ENCODE assay signal across 24 cellular contexts in the genomic region with DNA sequence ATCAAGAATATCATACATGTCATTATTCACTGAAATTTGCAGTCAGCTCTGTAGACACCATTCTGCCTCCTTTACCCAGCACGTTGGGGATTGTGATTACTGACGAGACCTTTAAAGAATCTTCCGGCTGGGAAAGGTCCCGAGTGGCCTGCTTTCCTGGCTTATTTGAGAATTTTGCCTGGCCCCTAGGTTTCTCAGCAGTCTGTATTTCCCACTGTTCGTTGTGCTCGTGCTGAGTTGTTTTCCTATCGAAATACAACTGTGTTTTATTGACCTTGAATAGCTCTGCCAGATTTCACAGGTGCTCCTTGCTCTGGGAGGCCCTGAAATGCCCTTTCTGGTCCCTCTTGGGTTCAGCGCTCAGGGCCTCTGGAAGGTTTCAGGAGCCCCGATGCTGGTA.
"Had no signal": no experiment of that assay in that cellular context is flagged by ENCODE, and none has a peak within 500 bp of the region (broad histone marks: within the 10 kb centered on the region; RNA-seq: fewer than 3 reads in every experiment).

No MANE protein-coding gene starts in this region.

- H3K4me1 ChIP-seq: foreskin keratinocyte, right lobe of liver, upper lobe of right lung had no signal

- H3K36me3 ChIP-seq: esophagus muscularis mucosa, right lobe of liver, tibial artery, upper lobe of right lung had no signal

- DNase-seq: activated CD8-positive, alpha-beta T cell treated with anti-CD3 and anti-CD28 coated beads, Interleukin-2, amount 10 ng/mL, durations not matched to agents 7 days and 5 days; activated naive CD4-positive, alpha-beta T cell; activated T-cell treated with anti-CD3 and anti-CD28 coated beads for 4 hours; activated T-cell treated with anti-CD3 and anti-CD28 coated beads, Interleukin-2, amount 50 U/mL, for 72 hours; dermis blood vessel endothelial cell; effector CD4-positive, alpha-beta T cell; foreskin keratinocyte; kidney glomerular epithelial cell; naive thymus-derived CD8-positive, alpha-beta T cell; occipital lobe; right lobe of liver; stimulated activated CD4-positive, alpha-beta T cell treated with anti-CD3 and anti-CD28 coated beads, Interleukin-4, amount 100 ng/mL, for 24 hours; stimulated activated naive CD8-positive, alpha-beta T cell treated with anti-CD3 and anti-CD28 coated beads, Interleukin-15, amount 100 ng/mL, for 72 hours; T-helper 17 cell; T1000; tibial artery; upper lobe of right lung had no signal

- H3K4me3 ChIP-seq: esophagus muscularis mucosa, right lobe of liver, skin epidermis, tibial artery, upper lobe of right lung had no signal

- ATAC-seq: activated CD8-positive, alpha-beta T cell treated with anti-CD3 and anti-CD28 coated beads, Interleukin-2, amount 10 ng/mL, durations not matched to agents 7 days and 5 days; activated naive CD4-positive, alpha-beta T cell treated with anti-CD3 and anti-CD28 coated beads, Interleukin-2, amount 50 U/mL, for 72 hours; activated T-cell treated with anti-CD3 and anti-CD28 coated beads, Interleukin-2, amount 50 U/mL, for 72 hours; foreskin keratinocyte; naive thymus-derived CD8-positive, alpha-beta T cell; stimulated activated effector memory CD8-positive, alpha-beta T cell treated with anti-CD3 and anti-CD28 coated beads, Interleukin-12 subunit alpha, Interleukin-12 subunit beta, amount 100 ng/mL, for 72 hours; stimulated activated naive CD8-positive, alpha-beta T cell treated with anti-CD3 and anti-CD28 coated beads, Interleukin-15, amount 100 ng/mL, for 72 hours; T-helper 17 cell; upper lobe of right lung; WTC11 had no signal

- FAIRE-seq: bronchial epithelial cell, colon had no signal

- H3K9me3 ChIP-seq: esophagus muscularis mucosa, right lobe of liver, tibial artery, upper lobe of right lung had no signal

- H3K27ac ChIP-seq: esophagus muscularis mucosa, foreskin keratinocyte, right lobe of liver, skin epidermis, tibial artery, upper lobe of right lung had no signal

- H3K27me3 ChIP-seq: esophagus muscularis mucosa, foreskin keratinocyte, right lobe of liver, tibial artery, upper lobe of right lung had no signal
